Comparison of ENCODE assay signal across 28 cellular contexts in the genomic region with DNA sequence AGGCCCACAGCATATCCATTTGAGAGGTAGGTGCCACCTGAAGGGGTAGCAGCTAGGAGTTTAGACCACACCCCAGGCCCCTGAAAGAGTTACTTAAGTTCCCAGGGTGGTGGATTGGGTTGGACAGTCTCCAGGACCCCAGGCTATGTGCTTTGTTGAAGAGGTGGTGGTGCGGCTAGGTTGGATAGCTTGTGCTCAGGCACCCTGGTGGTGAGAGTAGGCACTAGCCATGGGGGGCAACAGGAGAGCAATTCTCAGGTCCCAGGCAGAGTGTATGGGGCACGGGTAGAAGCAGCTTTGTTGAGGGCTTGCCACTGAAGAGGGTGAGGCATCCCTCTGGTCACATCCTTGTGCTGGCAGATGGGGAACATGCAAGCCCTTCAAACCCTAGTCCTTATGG. TPM values are rescaled to one million over a fixed set of nuclear protein-coding genes. Genes with fewer than 3 reads are reported as not detected.
"Had no signal": no experiment of that assay in that cellular context is flagged by ENCODE, and none has a peak within 500 bp of the region (broad histone marks: within the 10 kb centered on the region; RNA-seq: fewer than 3 reads in every experiment).

No MANE protein-coding gene starts in this region.

- H3K4me2 ChIP-seq: SK-N-SH had no signal

- H3K9ac ChIP-seq: SK-N-SH had no signal

- H3K27ac Mint-ChIP-seq: activated CD4-positive, alpha-beta memory T cell treated with anti-CD3 and anti-CD28 coated beads for 36 hours; activated CD4-positive, alpha-beta T cell treated with anti-CD3 and anti-CD28 coated beads, Interleukin-2, amount 10 ng/mL, durations not matched to agents 7 days and 5 days; activated naive CD4-positive, alpha-beta T cell treated with anti-CD3 and anti-CD28 coated beads, Interleukin-2, amount 50 U/mL, for 72 hours; activated naive CD8-positive, alpha-beta T cell treated with anti-CD3 and anti-CD28 coated beads, Interleukin-2, amount 50 U/mL, for 24 hours had no signal

- H3K4me1 ChIP-seq: ascending aorta, body of pancreas, SJCRH30 had no signal

- H3K4me3 ChIP-seq: ascending aorta, body of pancreas, SJCRH30 had no signal

- H3K27ac ChIP-seq: ascending aorta, body of pancreas, RWPE1, SJCRH30, VCaP had no signal

- H3K36me3 ChIP-seq: ascending aorta, SJCRH30 had no signal

- H3K4me3 Mint-ChIP-seq: activated CD4-positive, alpha-beta memory T cell treated with anti-CD3 and anti-CD28 coated beads for 36 hours; activated CD4-positive, alpha-beta T cell treated with anti-CD3 and anti-CD28 coated beads, Interleukin-2, amount 10 ng/mL, durations not matched to agents 7 days and 5 days; activated naive CD8-positive, alpha-beta T cell treated with anti-CD3 and anti-CD28 coated beads, Interleukin-2, amount 50 U/mL, for 24 hours; activated T-cell treated with anti-CD3 and anti-CD28 coated beads, Interleukin-2, amount 50 U/mL, for 4 hours had no signal

- H3K4me1 Mint-ChIP-seq: activated CD4-positive, alpha-beta T cell treated with anti-CD3 and anti-CD28 coated beads, Interleukin-2, amount 10 ng/mL, durations not matched to agents 7 days and 5 days; activated naive CD8-positive, alpha-beta T cell treated with anti-CD3 and anti-CD28 coated beads, Interleukin-2, amount 50 U/mL, for 24 hours had no signal

- ATAC-seq: activated naive CD4-positive, alpha-beta T cell treated with anti-CD3 and anti-CD28 coated beads, Interleukin-2, amount 50 U/mL, for 72 hours; activated naive CD8-positive, alpha-beta T cell treated with anti-CD3 and anti-CD28 coated beads, Interleukin-2, amount 50 U/mL, for 24 hours; activated T-cell treated with anti-CD3 and anti-CD28 coated beads, Interleukin-2, amount 50 U/mL, for 4 hours; body of pancreas; Panc1 had no signal

- H3K36me3 Mint-ChIP-seq: activated CD4-positive, alpha-beta memory T cell treated with anti-CD3 and anti-CD28 coated beads for 36 hours had no signal

- DNase-seq: activated CD4-positive, alpha-beta memory T cell treated with anti-CD3 and anti-CD28 coated beads for 36 hours; activated CD4-positive, alpha-beta T cell treated with anti-CD3 and anti-CD28 coated beads, Interleukin-2, amount 10 ng/mL, durations not matched to agents 7 days and 5 days; activated CD4-positive, CD25-positive, alpha-beta regulatory T cell; activated CD8-positive, alpha-beta memory T cell treated with anti-CD3 and anti-CD28 coated beads for 24 hours; activated effector memory CD4-positive, alpha-beta T cell treated with anti-CD3 and anti-CD28 coated beads, Interleukin-2, amount 50 U/mL, for 16 hours; activated naive CD4-positive, alpha-beta T cell treated with Interleukin-2 at 50 U/mL for 16 hours; activated naive CD8-positive, alpha-beta T cell treated with anti-CD3 and anti-CD28 coated beads, Interleukin-2, amount 50 U/mL, for 24 hours; activated T-cell treated with anti-CD3 and anti-CD28 coated beads, Interleukin-2, amount 50 U/mL, for 4 hours; amniotic stem cell; body of pancreas; NCI-H1048; NCI-H1930; NCI-H2171; NCI-H2227 treated with DMSO at 0.1 percent for 48 hours; NCI-H510A treated with DMSO at 0.1 percent for 48 hours; NCI-H69; NK-92 treated with Interleukin-12 subunit alpha and Interleukin-12 subunit beta, amount 100 ng/mL, for 24 hours; OCI-M1; Right ventricle myocardium superior; SJCRH30; SK-N-SH; T-helper 1 cell had no signal

- H3K9me3 ChIP-seq: body of pancreas, SJCRH30, SK-N-SH had no signal

- H3K27me3 ChIP-seq: ascending aorta, body of pancreas, SJCRH30 had no signal

- H3K27me3 Mint-ChIP-seq: activated CD4-positive, alpha-beta memory T cell treated with anti-CD3 and anti-CD28 coated beads for 36 hours; activated CD4-positive, alpha-beta T cell treated with anti-CD3 and anti-CD28 coated beads, Interleukin-2, amount 10 ng/mL, durations not matched to agents 7 days and 5 days had no signal

RNA-seq across cellular contexts. Expression of gene PF4, which starts 5.6 kb away (rescaled TPM):
- total RNA-seq: activated CD4-positive, alpha-beta memory T cell treated with anti-CD3 and anti-CD28 coated beads for 36 hours; activated CD4-positive, alpha-beta T cell treated with anti-CD3 and anti-CD28 coated beads, Interleukin-2, amount 10 ng/mL, durations not matched to agents 7 days and 5 days; activated naive CD4-positive, alpha-beta T cell treated with anti-CD3 and anti-CD28 coated beads, Interleukin-2, amount 50 U/mL, for 72 hours; activated T-cell treated with anti-CD3 and anti-CD28 coated beads, Interleukin-2, amount 50 U/mL, for 4 hours; body of pancreas; Right ventricle myocardium superior; SJCRH30; T-helper 2 cell treated with Interferon-gamma antibody and Interleukin-4, amounts not matched to agents 100 ng/mL and 5 ng/mL, for 36 hours had no signal
- polyA plus RNA-seq: SK-N-SH had no signal

RNA-seq across cellular contexts. Expression of gene PPBP, which starts 11.8 kb away (rescaled TPM):
- total RNA-seq: activated CD4-positive, alpha-beta memory T cell treated with anti-CD3 and anti-CD28 coated beads for 36 hours; activated CD4-positive, alpha-beta T cell treated with anti-CD3 and anti-CD28 coated beads, Interleukin-2, amount 10 ng/mL, durations not matched to agents 7 days and 5 days; activated naive CD4-positive, alpha-beta T cell treated with anti-CD3 and anti-CD28 coated beads, Interleukin-2, amount 50 U/mL, for 72 hours; activated T-cell treated with anti-CD3 and anti-CD28 coated beads, Interleukin-2, amount 50 U/mL, for 4 hours; ascending aorta; body of pancreas; SJCRH30; T-helper 2 cell treated with Interferon-gamma antibody and Interleukin-4, amounts not matched to agents 100 ng/mL and 5 ng/mL, for 36 hours had no signal
- polyA plus RNA-seq: SK-N-SH had no signal

RNA-seq across cellular contexts. Expression of gene CXCL5, which starts 22.3 kb away (rescaled TPM):
- total RNA-seq: activated CD4-positive, alpha-beta memory T cell treated with anti-CD3 and anti-CD28 coated beads for 36 hours; activated CD4-positive, alpha-beta T cell treated with anti-CD3 and anti-CD28 coated beads, Interleukin-2, amount 10 ng/mL, durations not matched to agents 7 days and 5 days; activated naive CD4-positive, alpha-beta T cell treated with anti-CD3 and anti-CD28 coated beads, Interleukin-2, amount 50 U/mL, for 72 hours; activated T-cell treated with anti-CD3 and anti-CD28 coated beads, Interleukin-2, amount 50 U/mL, for 4 hours; ascending aorta; body of pancreas; SJCRH30; T-helper 2 cell treated with Interferon-gamma antibody and Interleukin-4, amounts not matched to agents 100 ng/mL and 5 ng/mL, for 36 hours had no signal
